ENCODE assay signal across 8 cellular contexts in the genomic region with DNA sequence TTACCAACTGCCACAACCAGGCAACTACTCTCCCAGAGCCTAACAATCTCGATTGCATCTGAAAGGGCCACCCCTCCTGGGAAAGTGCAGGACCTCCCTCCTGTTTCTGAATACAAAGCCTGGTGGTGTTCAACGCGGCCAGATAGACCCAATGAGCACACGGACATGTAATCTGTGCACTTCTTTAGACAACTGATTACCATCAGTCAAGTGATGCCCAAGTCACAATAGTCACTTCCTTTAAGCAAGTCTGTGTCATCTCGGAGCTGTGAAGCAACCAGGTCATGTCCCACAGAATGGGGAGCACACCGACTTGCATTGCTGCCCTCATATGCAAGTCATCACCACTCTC. TPM values are rescaled to one million over a fixed set of nuclear protein-coding genes. Genes with fewer than 3 reads are reported as not detected.
DNase-seq lines count a peak whose midpoint lies in the region; ATAC-seq and TF ChIP-seq lines count a peak whose summit lies in the region.

No MANE protein-coding gene starts in this region.

- H3K4me1 Mint-ChIP-seq in activated CD8-positive, alpha-beta T cell treated with anti-CD3 and anti-CD28 coated beads for 36 hours (ENCODE audit: low read depth) = peaks cover 27% of the 10 kb centered on the region
- peaks cover 43% of the 10 kb centered on the region for H3K4me1 Mint-ChIP-seq in neural crest cell

- no peaks in the 10 kb centered on the region for H3K27me3 ChIP-seq in AG04450 (ENCODE audit: control insufficient read depth, insufficient read depth, low read length)

- H3K4me3 Mint-ChIP-seq in activated CD8-positive, alpha-beta T cell treated with anti-CD3 and anti-CD28 coated beads for 36 hours = peak overlapping the region; percentile 88
- peak overlapping the region; percentile 99 for H3K4me3 Mint-ChIP-seq in neural crest cell

- no peaks in the 10 kb centered on the region; the same call in 1 of the 2 replicates for H3K9me3 ChIP-seq in AG04450 (ENCODE audit: control insufficient read depth, insufficient read depth, low read length)

- POLR2A ChIA-PET in AG04450 (lab: Yijun Ruan, JAX) = no interaction called here
- POLR2A ChIA-PET in activated CD8-positive, alpha-beta T cell treated with anti-CD3 and anti-CD28 coated beads for 36 hours (lab: Charles Lee) = interaction anchor here (0.6 to 1.7 kb wide), 7 partner anchors 10 to 622 kb away, joined by 3 to 8 read pairs (median 4); a partner anchor contains a TSS

- peak overlapping the region; percentile 73 for H3K4me3 ChIP-seq in AG04450 (ENCODE audit: low read depth, low read length)

- TF ChIP-seq CTCF in AG04450 (IDR thresholded peaks at IDR 0.05; ENCODE audit: low read depth, low read length) (no peak), GM10266 (IDR thresholded peaks at IDR 0.05; ENCODE audit: control insufficient read depth, insufficient read depth, low read depth, missing control alignments) (no peak), neural crest cell (conservative IDR thresholded peaks at IDR 0.05) (no peak)
- no peak for TF ChIP-seq CTCF in activated CD8-positive, alpha-beta T cell treated with anti-CD3 and anti-CD28 coated beads for 36 hours (IDR thresholded peaks at IDR 0.05)

- H3K27me3 Mint-ChIP-seq in activated CD8-positive, alpha-beta T cell treated with anti-CD3 and anti-CD28 coated beads for 36 hours = no peaks in the 10 kb centered on the region
- no peaks in the 10 kb centered on the region for H3K27me3 Mint-ChIP-seq in neural crest cell (ENCODE audit: low read depth)

- peak overlapping the region; percentile 98 for H3K27ac Mint-ChIP-seq in activated CD8-positive, alpha-beta T cell treated with anti-CD3 and anti-CD28 coated beads for 36 hours
- H3K27ac Mint-ChIP-seq in neural crest cell (ENCODE audit: unreplicated experiment) = peak overlapping the region; percentile 100

- H3K27ac ChIP-seq in AG04450 (ENCODE audit: low read depth, low read length) = peak overlapping the region; percentile 95

- CTCF ChIA-PET in AG04450 (lab: Charles Lee) = interaction anchor here (1.0 to 1.2 kb wide), 2 partner anchors 25 to 239 kb away, joined by 3 to 4 read pairs; no protein-coding TSS in a partner anchor
- CTCF ChIA-PET in activated CD8-positive, alpha-beta T cell treated with anti-CD3 and anti-CD28 coated beads for 36 hours (lab: Charles Lee) = interaction anchor here (1.4 kb wide), 1 partner anchor 10 kb away, joined by 5 read pairs; no protein-coding TSS in a partner anchor

- intact Hi-C loops in activated CD8-positive, alpha-beta T cell treated with anti-CD3 and anti-CD28 coated beads for 36 hours (cut with micrococcal nuclease) = loop anchor here (10.0 kb wide), 1 partner anchor 58 kb away; no protein-coding TSS in a partner anchor

- H3K9me3 Mint-ChIP-seq in activated CD8-positive, alpha-beta T cell treated with anti-CD3 and anti-CD28 coated beads for 36 hours = no peaks in the 10 kb centered on the region
- H3K9me3 Mint-ChIP-seq in neural crest cell = no peaks in the 10 kb centered on the region

- DNase-seq in AG04450 (ENCODE audit: low read depth, low spot score) (no peak), GM10266 (ENCODE audit: extremely low spot score) (peak; percentile 63), NCI-H1092 (lab: John Stamatoyannopoulos, UW) (peak; percentile 47), foreskin melanocyte (peak; percentile 46), neural crest cell (ENCODE audit: low read depth, low spot score) (peak; percentile 8)
- peak; percentile 76 for DNase-seq in activated CD8-positive, alpha-beta T cell treated with anti-CD3 and anti-CD28 coated beads for 36 hours
- no peak for DNase-seq in activated effector memory CD4-positive, alpha-beta T cell treated with Interleukin-2 at 50 U/mL for 16 hours

- ATAC-seq in HG02642 (IDR thresholded peaks at IDR 0.05; ENCODE audit: poor library complexity, unreplicated experiment) = peak; percentile 28
- peak; percentile 62 for ATAC-seq in activated CD8-positive, alpha-beta T cell treated with anti-CD3 and anti-CD28 coated beads for 36 hours

- H3K36me3 Mint-ChIP-seq in activated CD8-positive, alpha-beta T cell treated with anti-CD3 and anti-CD28 coated beads for 36 hours (ENCODE audit: low read depth) = peaks cover 1% of the 10 kb centered on the region
- H3K36me3 Mint-ChIP-seq in neural crest cell (ENCODE audit: low read depth) = peaks cover 7% of the 10 kb centered on the region

RNA-seq across cellular contexts. Expression of a gene that starts 0.7 kb away (rescaled TPM):
- 3.4 and 4.6 TPM in 2 replicates for polyA plus RNA-seq in AG04450 (2011; rRNA removed)
- 1.9 and 4.3 TPM in 2 replicates for polyA minus RNA-seq in AG04450 (2011; rRNA and poly(A)+ RNA removed)
- total RNA-seq in activated CD8-positive, alpha-beta T cell treated with anti-CD3 and anti-CD28 coated beads for 36 hours = 1 to 10 TPM; 7.0 to 7.3 TPM
- 32.9 and 34.0 TPM in 2 replicates for total RNA-seq in neural crest cell

RNA-seq across cellular contexts. Expression of a gene that starts 42.9 kb away (rescaled TPM):
- 0.32 and 0.38 TPM in 2 replicates for polyA plus RNA-seq in AG04450 (2011; rRNA removed)
- polyA minus RNA-seq in AG04450 (2011; rRNA and poly(A)+ RNA removed) = 0.43 and 0.83 TPM in 2 replicates
- total RNA-seq in activated CD8-positive, alpha-beta T cell treated with anti-CD3 and anti-CD28 coated beads for 36 hours = under 1 TPM; 0.47 to 0.67 TPM
- total RNA-seq in neural crest cell = 20.5 and 21.8 TPM in 2 replicates

RNA-seq across cellular contexts. Expression of a gene that starts 48.5 kb away (rescaled TPM):
- polyA plus RNA-seq in AG04450 (2011; rRNA removed) = not detected in 2 replicates
- not detected in 2 replicates for polyA minus RNA-seq in AG04450 (2011; rRNA and poly(A)+ RNA removed)
- not detected for total RNA-seq in activated CD8-positive, alpha-beta T cell treated with anti-CD3 and anti-CD28 coated beads for 36 hours
- not detected in 2 replicates for total RNA-seq in neural crest cell

Comparison
In these comparisons a context has a peak if more than half of its experiments do, and no peak if none do; other contexts are left out.
1. DNase-seq: peak in GM10266 (single experiment), NCI-H1092 (single experiment), activated CD8-positive, alpha-beta T cell treated with anti-CD3 and anti-CD28 coated beads for 36 hours (single experiment), foreskin melanocyte (single experiment) and neural crest cell (single experiment); none in AG04450 (single experiment) and activated effector memory CD4-positive, alpha-beta T cell treated with Interleukin-2 at 50 U/mL for 16 hours (single experiment).
2. RNA of a gene that starts 42.9 kb away (total RNA-seq): 20.5 to 21.8 TPM in neural crest cell; 0.47 to 0.67 TPM in activated CD8-positive, alpha-beta T cell treated with anti-CD3 and anti-CD28 coated beads for 36 hours; every median in the first group is over 10 times any median in the second.